In genomic region chr3:186109897-186110803, GRCh38 we compare ENCODE assay signal across 8 cellular contexts. TPM values are rescaled to one million over a fixed set of nuclear protein-coding genes. Genes with fewer than 3 reads are reported as not detected.
DNase-seq lines count a peak whose midpoint lies in the region; ATAC-seq, FAIRE-seq and TF ChIP-seq lines count a peak whose summit lies in the region.

No MANE protein-coding gene starts in this region.

- no peak for FAIRE-seq in HepG2 (lab: Jason Lieb, UNC)

- WGBS in HepG2 (ENCODE audit: low lambda C conversion rate): 3% methylated on average over 24 of the region's 35 CpGs
- WGBS in testis, 2 donors: 3% methylated on average over 34 to 35 of the region's 35 CpGs

- peak; percentile 64 for DNase-seq in ELF-1 (ENCODE audit: low read depth, low spot score)
- no peak for DNase-seq in MM.1S
- DNase-seq in cardiac fibroblast (ENCODE audit: low read depth in 2 of 2): peak; percentile 55 to 61
- DNase-seq in HepG2 (ENCODE audit: low spot score): no peak
- DNase-seq in testis: peak; percentile 39
- DNase-seq in cortex of kidney (lab: John Stamatoyannopoulos, UW): no peak
- DNase-seq in stimulated activated CD4-positive, alpha-beta T cell treated with anti-CD3 and anti-CD28 coated beads, Interleukin-2, amount 100 ng/mL, for 24 hours: no peak

- H3K4me3 ChIP-seq in MM.1S (ENCODE audit: low read length): peak overlapping the region; percentile 66
- peak overlapping the region; percentile 49 to 60 for H3K4me3 ChIP-seq in cardiac fibroblast (replicated peaks in 1 of 2; ENCODE audit: low read depth in 2 of 2, low read length in 2 of 2)
- H3K4me3 ChIP-seq in HepG2 (replicated peaks in 1 of 3; ENCODE audit: insufficient read depth in 1 of 3, low read depth in 2 of 3, low read length in 3 of 3): peak overlapping the region; percentile 65 to 83 (median 77)
- peak overlapping the region; percentile 50 to 71 for H3K4me3 ChIP-seq in testis

- H3K9me3 ChIP-seq in MM.1S (replicated peaks; ENCODE audit: insufficient read depth, low read length) (no peaks in the 10 kb centered on the region), HepG2 (ENCODE audit: low read length) (no peaks in the 10 kb centered on the region), testis (no peaks in the 10 kb centered on the region)

- ATAC-seq in HepG2 (peak; percentile 8), HG03378 (IDR thresholded peaks at IDR 0.05; ENCODE audit: unreplicated experiment) (no peak)

- H2AFZ ChIP-seq in MM.1S (ENCODE audit: low read length) (peak overlapping the region; percentile 65), HepG2 (ENCODE audit: low read length) (peak overlapping the region; percentile 47)

- H3K9ac ChIP-seq in MM.1S (ENCODE audit: low read length) (peak overlapping the region; percentile 74), HepG2 (ENCODE audit: insufficient read depth, low read depth, low read length) (peak overlapping the region; percentile 85)

- H4K20me1 ChIP-seq in MM.1S (ENCODE audit: insufficient read depth, low read length): no peaks in the 10 kb centered on the region
- peaks cover 12% of the 10 kb centered on the region for H4K20me1 ChIP-seq in HepG2 (ENCODE audit: insufficient read depth, low read length)

- CTCF ChIA-PET in HepG2 (lab: Yijun Ruan, JAX; ENCODE audit: low intra/inter-chr PET ratio, low total read pairs): interaction anchor here (1.3 kb wide), 1 partner anchor 132 kb away, joined by 4 read pairs; no protein-coding TSS in a partner anchor

- no peaks in the 10 kb centered on the region for H3K9me2 ChIP-seq in MM.1S (replicated peaks; ENCODE audit: insufficient read depth, low read length)

- in situ Hi-C loops in HepG2 (cut with HindIII; ENCODE audit: extremely low pct_ligation_motif_present, low pct_unique_long_range_greater_than_20kb): loop anchor here (10.0 kb wide), 1 partner anchor 135 kb away; no protein-coding TSS in a partner anchor

- H3K27me3 ChIP-seq in MM.1S (replicated peaks; ENCODE audit: insufficient read depth, low read length): peaks cover 29% of the 10 kb centered on the region
- H3K27me3 ChIP-seq in HepG2 (ENCODE audit: control insufficient read depth in 1 of 2, insufficient read depth in 2 of 2, low read length in 2 of 2): peaks cover 0 to 3% of the 10 kb centered on the region in 2 experiments; a peak in 1 of 5 replicates
- no peaks in the 10 kb centered on the region for H3K27me3 ChIP-seq in testis

- no peaks in the 10 kb centered on the region for H3K36me3 ChIP-seq in MM.1S (replicated peaks; ENCODE audit: insufficient read depth, low read length)
- H3K36me3 ChIP-seq in HepG2 (replicated peaks in 1 of 2; ENCODE audit: control insufficient read depth in 1 of 2, insufficient read depth in 2 of 2, low read length in 2 of 2): 0 out of 5 replicates have a peak, but pooled peaks cover 0 to 6% of the 10 kb centered on the region in 2 experiments
- no peaks in the 10 kb centered on the region for H3K36me3 ChIP-seq in testis (ENCODE audit: low read depth, missing control alignments)

- no peak for TF ChIP-seq CTCF in MM.1S (IDR thresholded peaks at IDR 0.05; ENCODE audit: low read length)
- TF ChIP-seq CTCF in cardiac fibroblast (IDR thresholded peaks at IDR 0.05; ENCODE audit: low read depth, low read length): no peak
- TF ChIP-seq CTCF in HepG2 (CRISPR knock-in tag; IDR thresholded peaks at IDR 0.05): no peak
- TF ChIP-seq CTCF in testis (IDR thresholded peaks at IDR 0.05): no peak

- POLR2A ChIA-PET in HepG2 (lab: Yijun Ruan, JAX): interaction anchor here (0.8 to 4.9 kb wide), 12 partner anchors 12 to 132 kb away, joined by 3 to 110 read pairs (median 6); no protein-coding TSS in a partner anchor

- TF ChIP-seq RAD21 in HepG2 (CRISPR knock-in tag; IDR thresholded peaks at IDR 0.05): no peak

- H3K79me2 ChIP-seq in MM.1S (ENCODE audit: low read length): peaks cover 5% of the 10 kb centered on the region; the same call in 1 of the 2 replicates
- peaks cover 33% of the 10 kb centered on the region for H3K79me2 ChIP-seq in HepG2 (ENCODE audit: insufficient read depth, low read length)

- H3K4me2 ChIP-seq in MM.1S (ENCODE audit: low read depth, low read length): peak overlapping the region; percentile 79
- peak overlapping the region; percentile 98 for H3K4me2 ChIP-seq in HepG2 (ENCODE audit: low read depth, low read length)

- no TSS peak for BruUV-seq in HepG2 (replicated peaks; lab: Mats Ljungman, UMichigan)

- H3K4me1 ChIP-seq in MM.1S (ENCODE audit: low read length) (peaks cover 13% of the 10 kb centered on the region; the same call in 1 of the 2 replicates), HepG2 (ENCODE audit: insufficient read depth, low read length) (peaks cover 47% of the 10 kb centered on the region), testis (peaks cover 9% of the 10 kb centered on the region)

- peaks cover 22% of the 10 kb centered on the region for H3F3A ChIP-seq in MM.1S (ENCODE audit: insufficient read depth, low read length)

- peak overlapping the region; percentile 78 for H3K27ac ChIP-seq in MM.1S (ENCODE audit: low read length)
- peak overlapping the region; percentile 92 for H3K27ac ChIP-seq in HepG2 (ENCODE audit: extremely low read length, insufficient read depth, low read length)
- H3K27ac ChIP-seq in testis: peak overlapping the region; percentile 68 to 78

- TF ChIP-seq EP300 in HepG2 (IDR thresholded peaks at IDR 0.05; ENCODE audit: low read depth in 2 of 2, low read length in 2 of 2) (no peak), HepG2 (CRISPR knock-in tag; IDR thresholded peaks at IDR 0.05; ENCODE audit: borderline replicate concordance) (no peak)

- intact Hi-C loops in HepG2 (cut with micrococcal nuclease; ENCODE audit: unreplicated experiment): loop anchor here (1.0 to 2.0 kb wide), 2 partner anchors 65 to 132 kb away; no protein-coding TSS in a partner anchor
- intact Hi-C loops in testis (cut with DNase I; ENCODE audit: low total_unique reads): no loop called here

- peak in 1 of 2 experiments; percentile 7; a peak in 1 of 4 replicates for TF ChIP-seq POLR2A in HepG2 (IDR thresholded peaks at IDR 0.05; ENCODE audit: insufficient read depth in 1 of 2, low read depth in 2 of 2, low read length in 2 of 2)
- no peak for TF ChIP-seq POLR2A in testis (IDR thresholded peaks at IDR 0.05)

TF ChIP-seq in HepG2, 621 proteins besides CTCF, POLR2A, EP300 and RAD21 (continues in another document):
- TF ChIP-seq POGK (CRISPR knock-in tag; conservative IDR thresholded peaks at IDR 0.05): no peak
- TF ChIP-seq ZNF17 (CRISPR knock-in tag; IDR thresholded peaks at IDR 0.05): no peak
- TF ChIP-seq ZNF101 (CRISPR knock-in tag; IDR thresholded peaks at IDR 0.05; ENCODE audit: borderline replicate concordance, low read depth): no peak
- TF ChIP-seq TBL1XR1 (IDR thresholded peaks at IDR 0.05; ENCODE audit: borderline replicate concordance, low read length, partially characterized antibody): no peak
- no peak for TF ChIP-seq SIX1 (CRISPR knock-in tag; IDR thresholded peaks at IDR 0.05; ENCODE audit: borderline replicate concordance)
- TF ChIP-seq CBFB (CRISPR knock-in tag; IDR thresholded peaks at IDR 0.05): no peak
- TF ChIP-seq RBFOX2 (IDR thresholded peaks at IDR 0.05; ENCODE audit: low read depth, low read length): no peak
- no peak for TF ChIP-seq ZNF367 (CRISPR knock-in tag; IDR thresholded peaks at IDR 0.05; ENCODE audit: borderline replicate concordance)
- TF ChIP-seq THAP8 (CRISPR knock-in tag; IDR thresholded peaks at IDR 0.05; ENCODE audit: borderline replicate concordance): no peak

RNA-seq across cellular contexts. Expression of gene ETV5, which starts 1.3 kb away (rescaled TPM):
- total RNA-seq in HepG2 (2016; rRNA removed; fragmentation: Illumina TruSeq; extraction: Trizol) (52.9 and 60.0 TPM in 2 replicates), testis (10 to 100 TPM; 15.7 to 22.4 TPM)
- total RNA-seq in HepG2 (2016; cell fraction: cytosol; rRNA removed; fragmentation: Illumina TruSeq; extraction: Trizol; ENCODE audit: low read depth): 27.8 and 54.7 TPM in 2 replicates
- 49.8 and 52.0 TPM in 2 replicates for total RNA-seq in HepG2 (2016; cell fraction: insoluble cytoplasmic fraction; rRNA removed; fragmentation: Illumina TruSeq; extraction: Trizol)
- total RNA-seq in HepG2 (2016; cell fraction: membrane; rRNA removed; fragmentation: Illumina TruSeq; extraction: Trizol): 37.5 and 57.5 TPM in 2 replicates
- 44.1 and 46.9 TPM in 2 replicates for total RNA-seq in HepG2 (2016; cell fraction: nucleus; rRNA removed; fragmentation: Illumina TruSeq; extraction: Trizol)
- polyA plus RNA-seq in HepG2 (2011; rRNA removed) (42.3 and 57.2 TPM in 2 replicates), testis (ENCODE audit: insufficient read depth, low read depth, low replicate concordance) (20.8 TPM)
- 34.8 and 41.1 TPM in 2 replicates for polyA plus RNA-seq in HepG2 (2011; cell fraction: cytosol; rRNA removed)
- polyA plus RNA-seq in HepG2 (2011; cell fraction: nucleus; rRNA removed): 45.2 and 55.0 TPM in 2 replicates
- 46.8 and 64.1 TPM in 2 replicates for polyA plus RNA-seq in HepG2 (2012)
- 29.3 and 46.0 TPM in 2 replicates for polyA plus RNA-seq in HepG2 (2016; cell fraction: cytosol; fragmentation: Illumina TruSeq; extraction: Trizol; ENCODE audit: low read depth)
- polyA plus RNA-seq in HepG2 (2016; cell fraction: insoluble cytoplasmic fraction; fragmentation: Illumina TruSeq; extraction: Trizol; ENCODE audit: low read depth): 50.0 and 52.3 TPM in 2 replicates
- polyA plus RNA-seq in HepG2 (2016; cell fraction: membrane; fragmentation: Illumina TruSeq; extraction: Trizol; ENCODE audit: low read depth): 21.9 and 34.1 TPM in 2 replicates
- polyA plus RNA-seq in HepG2 (2016; cell fraction: nucleus; fragmentation: Illumina TruSeq; extraction: Trizol; ENCODE audit: insufficient read depth, low read depth): 33.7 and 38.9 TPM in 2 replicates
- polyA minus RNA-seq in HepG2 (2011; rRNA and poly(A)+ RNA removed; ENCODE audit: low replicate concordance): 3.4 and 180 TPM in 2 replicates
- polyA minus RNA-seq in HepG2 (2011; cell fraction: cytosol; rRNA and poly(A)+ RNA removed): 63.8 and 68.6 TPM in 2 replicates
- polyA minus RNA-seq in HepG2 (2011; cell fraction: nucleus; rRNA and poly(A)+ RNA removed): 116 and 144 TPM in 2 replicates

Comparison
In these comparisons a context has a peak if more than half of its experiments do, and no peak if none do; other contexts are left out.
1. DNase-seq: peak in ELF-1 (single experiment), cardiac fibroblast (2 of 2) and testis (single experiment); none in MM.1S (single experiment), HepG2 (single experiment), cortex of kidney (single experiment) and stimulated activated CD4-positive, alpha-beta T cell treated with anti-CD3 and anti-CD28 coated beads, Interleukin-2, amount 100 ng/mL, for 24 hours (0 of 2).
2. Peak in every context shown above with its lines, with median percentiles within 50 percentile points of each other: H3K27ac ChIP-seq and H3K4me3 ChIP-seq.